In the genomic region with DNA sequence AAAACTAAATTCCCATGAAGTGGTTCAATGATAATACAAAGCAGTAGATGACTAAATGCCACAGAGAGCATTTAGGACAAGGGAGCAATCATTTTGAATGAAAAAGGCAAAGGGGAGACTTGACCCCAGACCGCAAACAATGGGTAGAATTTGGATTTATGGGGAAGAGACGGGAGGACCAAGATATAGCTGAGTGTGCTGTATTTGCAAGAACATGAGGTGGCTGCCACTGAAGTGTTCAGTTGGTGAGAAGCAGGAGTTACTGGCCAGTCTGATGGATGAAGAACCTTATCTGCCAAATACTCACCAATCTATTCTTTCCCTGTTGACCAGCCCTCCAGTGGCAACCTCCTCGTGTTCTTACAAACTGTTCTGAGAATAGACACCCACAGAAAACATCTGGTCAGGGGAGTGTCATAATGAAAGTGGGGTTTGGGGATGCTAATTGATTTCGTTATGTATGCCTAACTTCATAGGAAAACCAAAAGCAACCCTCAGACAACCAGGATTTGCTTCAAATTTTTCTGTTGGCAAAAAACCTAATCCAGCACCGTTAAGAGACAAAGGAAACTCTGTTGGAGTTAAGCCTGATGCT, we compare ENCODE assay signal across 25 cellular contexts.
"Had no signal": no experiment of that assay in that cellular context is flagged by ENCODE, and none has a peak within 500 bp of the region (broad histone marks: within the 10 kb centered on the region; RNA-seq: fewer than 3 reads in every experiment).

No MANE protein-coding gene starts in this region.

- H3K9me3 Mint-ChIP-seq: activated CD4-positive, alpha-beta T cell treated with anti-CD3 and anti-CD28 coated beads, Interleukin-2, amount 10 ng/mL, durations not matched to agents 7 days and 5 days; activated CD8-positive, alpha-beta T cell treated with anti-CD3 and anti-CD28 coated beads for 36 hours; activated naive CD4-positive, alpha-beta T cell treated with anti-CD3 and anti-CD28 coated beads, Interleukin-2, amount 10 ng/mL, durations not matched to agents 7 days and 5 days; neural progenitor cell; stimulated activated memory B cell treated with anti-CD40 and anti-IgM and Interleukin-4, amounts not matched to agents 10 μg/mL and 1 μg/mL and 100 μg/mL, for 72 hours had no signal

- H3K27me3 Mint-ChIP-seq: activated CD4-positive, alpha-beta T cell treated with anti-CD3 and anti-CD28 coated beads, Interleukin-2, amount 10 ng/mL, durations not matched to agents 7 days and 5 days; activated CD8-positive, alpha-beta T cell treated with anti-CD3 and anti-CD28 coated beads for 36 hours; activated naive CD4-positive, alpha-beta T cell treated with anti-CD3 and anti-CD28 coated beads, Interleukin-2, amount 10 ng/mL, durations not matched to agents 7 days and 5 days; stimulated activated memory B cell treated with anti-CD40 and anti-IgM and Interleukin-4, amounts not matched to agents 10 μg/mL and 1 μg/mL and 100 μg/mL, for 72 hours had no signal

- H3K9me3 ChIP-seq: heart right ventricle, mucosa of descending colon, stomach, suprapubic skin, tibial nerve had no signal

- H3K4me2 ChIP-seq: neural progenitor cell had no signal

- H3K27ac Mint-ChIP-seq: activated CD4-positive, alpha-beta T cell treated with anti-CD3 and anti-CD28 coated beads, Interleukin-2, amount 10 ng/mL, durations not matched to agents 7 days and 5 days; activated CD8-positive, alpha-beta T cell treated with anti-CD3 and anti-CD28 coated beads for 36 hours; activated naive CD4-positive, alpha-beta T cell treated with anti-CD3 and anti-CD28 coated beads, Interleukin-2, amount 10 ng/mL, durations not matched to agents 7 days and 5 days; neural progenitor cell; stimulated activated memory B cell treated with anti-CD40 and anti-IgM and Interleukin-4, amounts not matched to agents 10 μg/mL and 1 μg/mL and 100 μg/mL, for 72 hours had no signal

- H3K36me3 ChIP-seq: neural progenitor cell had no signal

- ATAC-seq: activated CD8-positive, alpha-beta T cell treated with anti-CD3 and anti-CD28 coated beads for 36 hours; heart right ventricle; left colon; mucosa of descending colon; sciatic nerve; stimulated activated memory B cell treated with anti-CD40 and anti-IgM and Interleukin-4, amounts not matched to agents 10 μg/mL and 1 μg/mL and 100 μg/mL, for 72 hours had no signal

- H3K36me3 Mint-ChIP-seq: neural progenitor cell had no signal

- DNase-seq: activated CD4-positive, alpha-beta T cell treated with anti-CD3 and anti-CD28 coated beads, Interleukin-2, amount 10 ng/mL, durations not matched to agents 7 days and 5 days; activated CD8-positive, alpha-beta T cell treated with anti-CD3 and anti-CD28 coated beads for 36 hours; activated effector memory CD4-positive, alpha-beta T cell treated with anti-CD3 and anti-CD28 coated beads, Interleukin-2, amount 50 U/mL, for 16 hours; activated naive CD4-positive, alpha-beta T cell treated with anti-CD3 and anti-CD28 coated beads, Interleukin-2, amount 10 ng/mL, durations not matched to agents 7 days and 5 days; activated T-cell treated with anti-CD3 and anti-CD28 coated beads, Interleukin-2, amount 50 U/mL, for 1 hour; amygdala; cerebellar nuclear complex; foreskin fibroblast; heart right ventricle; left colon; mesenchymal stem cell; mucosa of descending colon; posterior cingulate gyrus; small intestine; stimulated activated CD4-positive, alpha-beta T cell treated with anti-CD3 and anti-CD28 coated beads, Interleukin-2, amount 100 ng/mL, for 24 hours; stomach had no signal

- H3K4me3 Mint-ChIP-seq: activated CD4-positive, alpha-beta T cell treated with anti-CD3 and anti-CD28 coated beads, Interleukin-2, amount 10 ng/mL, durations not matched to agents 7 days and 5 days; activated CD8-positive, alpha-beta T cell treated with anti-CD3 and anti-CD28 coated beads for 36 hours; activated naive CD4-positive, alpha-beta T cell treated with anti-CD3 and anti-CD28 coated beads, Interleukin-2, amount 10 ng/mL, durations not matched to agents 7 days and 5 days; neural progenitor cell; stimulated activated memory B cell treated with anti-CD40 and anti-IgM and Interleukin-4, amounts not matched to agents 10 μg/mL and 1 μg/mL and 100 μg/mL, for 72 hours had no signal

- H3K4me1 ChIP-seq: tibial nerve had no signal

- H3K27ac ChIP-seq: coronary artery, heart right ventricle, neural progenitor cell, stomach, suprapubic skin, tibial nerve had no signal

- H3K4me3 ChIP-seq: coronary artery, heart right ventricle, mucosa of descending colon, neural progenitor cell, stomach, suprapubic skin, tibial nerve had no signal

- H3K27me3 ChIP-seq: heart right ventricle, neural progenitor cell, stomach, suprapubic skin, tibial nerve had no signal

- H3K9ac ChIP-seq: neural progenitor cell had no signal

- H2AFZ ChIP-seq: neural progenitor cell had no signal

- FAIRE-seq: bronchial epithelial cell, keratinocyte, small intestine, urothelium cell line had no signal
